ENCODE assay signal across 22 cellular contexts in genomic region chr11:27512238-27512637, GRCh38.
"Had no signal": no experiment of that assay in that cellular context is flagged by ENCODE, and none has a peak within 500 bp of the region (broad histone marks: within the 10 kb centered on the region; RNA-seq: fewer than 3 reads in every experiment).

No MANE protein-coding gene starts in this region.

- H3K27ac ChIP-seq: RWPE1, SJSA1, SK-N-MC had no signal

- H3K4me3 ChIP-seq: MG63, SJSA1, SK-N-MC had no signal

- H3K9me3 ChIP-seq: MG63, SJSA1 had no signal

- H3K27me3 ChIP-seq: MG63, SJSA1 had no signal

- ATAC-seq: HepG2, Panc1 had no signal

- DNase-seq: IMR-90, Karpas-422, KG1, MG63, NCI-H1092, NCI-H1105 treated with DMSO at 0.1 percent for 48 hours, NCI-H1417 treated with DMSO at 0.1 percent for 48 hours, NCI-H146, NCI-H1694 treated with DMSO at 0.1 percent for 48 hours, NCI-H1930, NCI-H2081, NCI-H2107, NCI-H2227 treated with DMSO at 0.1 percent for 48 hours, NCI-H524, NCI-H69, NCI-H774, SIG-M5 had no signal

- H3K36me3 ChIP-seq: MG63, SJSA1 had no signal

- FAIRE-seq: HepG2 had no signal
